In the genomic region with DNA sequence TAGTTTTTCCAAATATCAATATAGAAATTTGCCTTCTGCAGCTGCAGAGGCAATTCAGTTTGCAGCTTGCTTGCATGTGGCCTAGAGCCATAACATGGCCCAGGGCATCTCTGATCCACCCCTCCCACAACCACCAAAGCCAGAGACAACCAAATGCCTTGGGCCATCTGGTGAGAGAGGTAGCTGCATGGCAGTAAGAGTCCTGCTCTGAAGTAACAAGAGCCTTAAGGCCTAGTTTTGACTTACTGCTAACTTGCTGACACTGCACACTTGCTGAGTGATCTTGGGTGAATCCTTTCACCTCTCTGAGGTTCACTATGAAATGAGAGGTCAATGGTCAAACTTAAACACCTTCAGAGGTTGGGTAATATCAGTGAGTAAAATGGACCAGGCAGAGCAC, we compare ENCODE assay signal across 1 cellular context.
TF ChIP-seq lines count a peak whose summit lies in the region.

No MANE protein-coding gene starts in this region.

TF ChIP-seq in HepG2, 621 proteins besides CTCF, POLR2A, EP300 and RAD21:
- TF ChIP-seq ZBTB49 (CRISPR knock-in tag; IDR thresholded peaks at IDR 0.05; ENCODE audit: borderline replicate concordance) = no peak
- no peak for TF ChIP-seq NR3C1 (CRISPR knock-in tag; IDR thresholded peaks at IDR 0.05)
- TF ChIP-seq MAFF (IDR thresholded peaks at IDR 0.05; ENCODE audit: low read depth, low read length) = 0 out of 2 replicates have a peak, but pooled peaks have one; percentile 24
- TF ChIP-seq XRCC5 (optimal IDR thresholded peaks at IDR 0.05; ENCODE audit: low read length) = no peak
- peak; percentile 33 to 58; a peak in 3 of 4 replicates for TF ChIP-seq MAFK (conservative IDR thresholded peaks at IDR 0.05 in 1 of 2, IDR thresholded peaks at IDR 0.05 in 1 of 2; ENCODE audit: low read length in 2 of 2)
- no peak for TF ChIP-seq SSRP1 (CRISPR knock-in tag; IDR thresholded peaks at IDR 0.05)
- TF ChIP-seq HNF1B (CRISPR knock-in tag; IDR thresholded peaks at IDR 0.05) = no peak
- TF ChIP-seq MXI1 (IDR thresholded peaks at IDR 0.05; ENCODE audit: borderline replicate concordance, low read depth, low read length) = no peak
TF ChIP-seq in HepG2: peak in this region for 2.
